In the genomic region with DNA sequence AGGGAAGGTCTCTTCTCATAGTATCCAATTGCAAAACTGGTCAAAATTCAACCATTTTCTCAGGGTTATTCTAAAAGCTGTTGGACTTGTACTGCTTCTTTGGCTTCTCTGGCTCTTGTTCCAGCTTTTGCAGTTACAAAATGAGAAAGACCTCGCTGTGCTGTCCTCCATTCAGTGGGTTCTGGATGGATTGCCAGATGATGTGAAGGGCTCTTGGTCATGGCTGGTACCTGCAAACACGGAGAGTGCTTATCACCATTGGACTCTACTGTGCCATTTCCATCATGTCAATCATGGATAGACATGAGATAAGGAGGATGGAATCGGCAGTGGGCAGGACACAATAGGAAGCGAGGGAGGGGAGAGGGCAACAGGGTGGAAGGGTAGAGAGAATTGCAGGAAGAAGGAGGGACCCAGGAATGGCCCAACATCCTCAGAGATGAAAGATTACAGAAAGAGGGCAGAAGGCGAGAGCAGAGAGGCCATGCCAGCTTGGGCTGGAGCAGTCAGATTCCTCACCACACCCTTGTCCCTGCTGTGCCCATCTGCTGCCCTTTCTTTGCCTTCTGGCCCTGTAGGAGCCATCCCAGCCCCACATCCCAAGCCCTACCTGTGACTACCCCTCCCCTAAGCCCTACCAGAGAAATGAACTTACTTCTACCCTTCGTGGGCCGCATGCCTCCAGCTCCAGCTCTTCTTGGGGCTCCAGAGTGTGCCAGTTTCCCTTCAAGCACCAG, we compare ENCODE assay signal across 20 cellular contexts.
DNase-seq lines count a peak whose midpoint lies in the region; ATAC-seq and TF ChIP-seq lines count a peak whose summit lies in the region.
"Had no signal": no experiment of that assay in that cellular context is flagged by ENCODE, and none has a peak within 500 bp of the region (broad histone marks: within the 10 kb centered on the region; RNA-seq: fewer than 3 reads in every experiment).

No MANE protein-coding gene starts in this region.

- no peak for DNase-seq in left ventricle myocardium inferior
- no peak for DNase-seq in Right ventricle myocardium superior
- DNase-seq in NCI-H524 treated with DMSO at 0.1 percent for 48 hours (lab: John Stamatoyannopoulos, UW): peak; percentile 41
- DNase-seq in cerebellar cortex (ENCODE audit: low spot score): peak; percentile 58
- no peak for DNase-seq in NCI-H1105 treated with DMSO at 0.1 percent for 48 hours (lab: John Stamatoyannopoulos, UW)
- no peak for DNase-seq in left colon
- DNase-seq: CD4-positive, CD25-positive, alpha-beta regulatory T cell; HCEC 1CT; Karpas-422; NCI-H1092 treated with DMSO at 0.1 percent for 48 hours; NCI-H226; NCI-H510A; NCI-H82; NK-92 treated with Interleukin-12 subunit alpha and Interleukin-12 subunit beta, amount 100 ng/mL, for 24 hours; SK-N-SH; SW 1271 had no signal

- peak overlapping the region; percentile 81 for H3K27ac ChIP-seq in left ventricle myocardium inferior (replicated peaks)
- H3K27ac ChIP-seq: BLaER1, HL-60 had no signal

- no peaks in the 10 kb centered on the region for H3K36me3 ChIP-seq in left ventricle myocardium inferior
- H3K36me3 ChIP-seq: BLaER1 had no signal

- H3K27me3 ChIP-seq in left ventricle myocardium inferior (ENCODE audit: low read depth): no peaks in the 10 kb centered on the region
- H3K27me3 ChIP-seq: BLaER1 had no signal

- H3K9me3 ChIP-seq in left ventricle myocardium inferior (replicated peaks): no peaks in the 10 kb centered on the region
- H3K9me3 ChIP-seq: BLaER1, SK-N-SH had no signal

- no peak for TF ChIP-seq CTCF in left ventricle myocardium inferior (IDR thresholded peaks at IDR 0.05; ENCODE audit: borderline replicate concordance)

- no peak overlapping the region for H3K4me3 ChIP-seq in left ventricle myocardium inferior
- H3K4me3 ChIP-seq: BLaER1 had no signal

- intact Hi-C loops in left ventricle myocardium inferior (cut with micrococcal nuclease) (no loop called here), Right ventricle myocardium superior (cut with DNase I) (no loop called here), left colon (cut with DNase I, micrococcal nuclease) (no loop called here)

- no peak for ATAC-seq in Right ventricle myocardium superior (ENCODE audit: poor library complexity)
- no peak for ATAC-seq in left colon
- no peak for ATAC-seq in HG03354 (IDR thresholded peaks at IDR 0.05; ENCODE audit: poor library complexity, severe bottlenecking, unreplicated experiment)
- ATAC-seq: Panc1 had no signal

- H3K4me1 ChIP-seq in left ventricle myocardium inferior: peaks cover 60% of the 10 kb centered on the region
- H3K4me1 ChIP-seq: BLaER1 had no signal

Comparison
In these comparisons a context has a peak if more than half of its experiments do, and no peak if none do; other contexts are left out.
1. DNase-seq: peak in NCI-H524 treated with DMSO at 0.1 percent for 48 hours (single experiment) and cerebellar cortex (single experiment); none in left ventricle myocardium inferior (single experiment), Right ventricle myocardium superior (single experiment), NCI-H1105 treated with DMSO at 0.1 percent for 48 hours (single experiment) and left colon (0 of 2).